In the genomic region with DNA sequence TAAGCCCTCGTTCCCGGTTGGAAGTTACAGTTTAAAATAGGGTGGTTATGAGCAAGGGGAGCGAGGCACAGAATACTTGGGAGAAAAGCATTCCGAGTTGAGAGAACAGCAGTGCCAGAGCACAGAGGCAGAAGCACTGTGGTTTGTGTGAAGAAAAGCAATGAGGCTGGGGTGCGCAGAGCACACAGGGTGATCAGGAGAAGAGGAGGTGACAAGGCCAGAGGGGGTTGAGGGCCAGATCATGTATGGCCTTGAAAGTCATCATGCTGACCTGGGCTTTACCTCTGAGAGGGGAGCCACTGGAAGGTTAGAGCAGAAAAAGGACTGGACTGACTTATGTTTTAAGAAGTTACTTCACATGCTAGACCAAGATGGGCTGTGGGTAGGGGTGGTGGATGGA, we compare ENCODE assay signal across 1 cellular context.
TF ChIP-seq lines count a peak whose summit lies in the region.

No MANE protein-coding gene starts in this region.

TF ChIP-seq in K562, 482 proteins besides CTCF, POLR2A, EP300 and RAD21:
- TF ChIP-seq TAF9B (IDR thresholded peaks at IDR 0.05; ENCODE audit: partially characterized antibody) (no peak), SIRT6 (IDR thresholded peaks at IDR 0.05; ENCODE audit: low read depth, low read length) (no peak), NCOA6 (IDR thresholded peaks at IDR 0.05) (no peak), NUFIP1 (IDR thresholded peaks at IDR 0.05; ENCODE audit: partially characterized antibody) (no peak)
